Comparison of ENCODE assay signal across 1 cellular context in genomic region chr3:43733459-43734384, GRCh38.
TF ChIP-seq lines count a peak whose summit lies in the region.

No MANE protein-coding gene starts in this region.

TF ChIP-seq in GM23338, 12 proteins besides CTCF, POLR2A, EP300 and RAD21 (continued from another document):
- TF ChIP-seq ZNF462 (CRISPR knock-in tag; IDR thresholded peaks at IDR 0.05) (no peak), CREB1 (CRISPR knock-in tag; IDR thresholded peaks at IDR 0.05; ENCODE audit: low read depth) (no peak), STAT1 (IDR thresholded peaks at IDR 0.05; ENCODE audit: unreplicated experiment) (no peak), NANOG (IDR thresholded peaks at IDR 0.05; ENCODE audit: borderline replicate concordance) (no peak), ZNF114 (CRISPR knock-in tag; IDR thresholded peaks at IDR 0.05) (no peak), ETS1 (IDR thresholded peaks at IDR 0.05) (no peak)
